23 cellular contexts compared by ENCODE assay signal in the genomic region with DNA sequence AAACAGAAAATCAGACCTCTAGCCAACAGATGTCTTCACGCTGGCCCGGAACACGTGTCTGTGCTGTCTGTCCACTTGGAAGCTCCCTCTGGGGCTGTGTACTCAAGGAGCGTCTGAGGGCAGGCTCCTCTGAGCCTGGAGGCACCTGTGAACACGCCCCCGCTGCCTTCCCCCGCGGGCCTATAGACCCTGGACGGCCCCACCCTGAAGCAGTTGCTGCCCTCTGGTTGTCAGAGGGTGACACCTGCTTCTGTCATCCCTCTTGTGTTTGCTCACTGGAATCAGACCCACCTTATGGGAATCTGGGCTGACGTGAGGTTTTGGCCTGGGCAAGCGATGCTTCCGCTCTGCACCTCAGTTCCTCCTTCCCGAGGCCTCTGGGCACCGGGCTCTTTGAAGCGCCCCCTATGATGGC. TPM values are rescaled to one million over a fixed set of nuclear protein-coding genes. Genes with fewer than 3 reads are reported as not detected.
"Had no signal": no experiment of that assay in that cellular context is flagged by ENCODE, and none has a peak within 500 bp of the region (broad histone marks: within the 10 kb centered on the region; RNA-seq: fewer than 3 reads in every experiment).

No MANE protein-coding gene starts in this region.

- H3K27me3 ChIP-seq: body of pancreas, foreskin keratinocyte, left lung, neutrophil, sigmoid colon, tibial nerve, uterus had no signal

- H3K27ac ChIP-seq: body of pancreas, coronary artery, foreskin keratinocyte, left lung, neutrophil, parathyroid adenoma, sigmoid colon, tibial nerve, uterus had no signal

- ATAC-seq: activated CD4-positive, alpha-beta T cell treated with anti-CD3 and anti-CD28 coated beads for 36 hours; body of pancreas; foreskin keratinocyte; left lung; naive thymus-derived CD4-positive, alpha-beta T cell; stimulated activated naive CD8-positive, alpha-beta T cell treated with anti-CD3 and anti-CD28 coated beads, Interleukin-15, Interleukin-2, amounts not matched to agents 100 U/mL and 50 U/mL, for 24 hours had no signal

- DNase-seq: activated CD4-positive, alpha-beta T cell treated with anti-CD3 and anti-CD28 coated beads for 36 hours; activated CD4-positive, alpha-beta T cell treated with anti-CD3 and anti-CD28 coated beads, Interleukin-2, amount 50 U/mL, for 48 hours; amygdala; central memory CD4-positive, alpha-beta T cell; foreskin keratinocyte; left lung; naive thymus-derived CD4-positive, alpha-beta T cell; stimulated activated CD4-positive, alpha-beta T cell treated with anti-CD3 and anti-CD28 coated beads, Interleukin-1b, Interleukin-23, amount 100 ng/mL, for 48 hours; stimulated activated naive CD8-positive, alpha-beta T cell treated with anti-CD3 and anti-CD28 coated beads, Interleukin-15, Interleukin-2, amounts not matched to agents 100 U/mL and 50 U/mL, for 24 hours; substantia nigra; T-helper 2 cell; uterus had no signal

- FAIRE-seq: keratinocyte, TTC549 had no signal

- H3K9me3 ChIP-seq: body of pancreas, left lung, neutrophil, sigmoid colon, tibial nerve, uterus had no signal

- H3K36me3 ChIP-seq: uterus had no signal

- H3K4me3 ChIP-seq: body of pancreas, coronary artery, left lung, sigmoid colon, tibial nerve, uterus had no signal

- H3K4me1 ChIP-seq: body of pancreas, foreskin keratinocyte, left lung, sigmoid colon, tibial nerve, uterus had no signal

RNA-seq across cellular contexts. Expression of a gene that starts 44.0 kb away (rescaled TPM):
- total RNA-seq: activated CD4-positive, alpha-beta T cell treated with anti-CD3 and anti-CD28 coated beads for 36 hours; body of pancreas; epithelial cell of proximal tubule; fibroblast of lung; foreskin keratinocyte; left lung; mononuclear cell; naive thymus-derived CD4-positive, alpha-beta T cell; sigmoid colon; tibial nerve had no signal
- polyA plus RNA-seq: fibroblast of lung; foreskin keratinocyte; keratinocyte; naive thymus-derived CD4-positive, alpha-beta T cell; sigmoid colon had no signal
